ENCODE assay signal across 8 cellular contexts in genomic region chr9:2016411-2017208, GRCh38. TPM values are rescaled to one million over a fixed set of nuclear protein-coding genes. Genes with fewer than 3 reads are reported as not detected.
DNase-seq lines count a peak whose midpoint lies in the region; ATAC-seq and TF ChIP-seq lines count a peak whose summit lies in the region.

No MANE protein-coding gene starts in this region.

- H3K4me3 Mint-ChIP-seq in activated CD4-positive, alpha-beta T cell treated with anti-CD3 and anti-CD28 coated beads, Interleukin-2, amount 10 ng/mL, durations not matched to agents 7 days and 5 days, result peak overlapping the region; percentile 100

- no peaks in the 10 kb centered on the region for H3K9me3 Mint-ChIP-seq in activated CD4-positive, alpha-beta T cell treated with anti-CD3 and anti-CD28 coated beads, Interleukin-2, amount 10 ng/mL, durations not matched to agents 7 days and 5 days

- in situ Hi-C loops in GM13977 (cut with MboI; ENCODE audit: low pct_unique_long_range_greater_than_20kb, low sequenced_read_pairs, unreplicated experiment), result no loop called here

- POLR2A ChIA-PET in activated CD4-positive, alpha-beta T cell treated with anti-CD3 and anti-CD28 coated beads, Interleukin-2, amount 10 ng/mL, durations not matched to agents 7 days and 5 days (lab: Charles Lee), result no interaction called here

- DNase-seq in A172 (ENCODE audit: low spot score), result peak; percentile 66
- peak; percentile 79 for DNase-seq in GM13977 (ENCODE audit: low spot score)
- peak; percentile 76 for DNase-seq in NCI-H2196 (lab: John Stamatoyannopoulos, UW; ENCODE audit: unreplicated experiment)
- DNase-seq in activated CD4-positive, alpha-beta T cell treated with anti-CD3 and anti-CD28 coated beads, Interleukin-2, amount 10 ng/mL, durations not matched to agents 7 days and 5 days, result peak; percentile 67
- DNase-seq in dermis blood vessel endothelial cell, result peak; percentile 67
- DNase-seq in stimulated activated CD4-positive, alpha-beta T cell treated with anti-CD3 and anti-CD28 coated beads, Interleukin-2, amount 100 ng/mL, for 48 hours, result peak; percentile 43 to 49

- no peaks in the 10 kb centered on the region for H3K9me3 ChIP-seq in liver (ENCODE audit: control insufficient read depth in 4 of 4, low read length in 3 of 4)

- H3K9ac ChIP-seq in liver (ENCODE audit: low read depth in 1 of 2, low read length in 2 of 2), result peak overlapping the region; percentile 94 to 95

- peaks cover 57% of the 10 kb centered on the region for H3K4me1 Mint-ChIP-seq in activated CD4-positive, alpha-beta T cell treated with anti-CD3 and anti-CD28 coated beads, Interleukin-2, amount 10 ng/mL, durations not matched to agents 7 days and 5 days

- no peaks in the 10 kb centered on the region for H3K36me3 ChIP-seq in liver (ENCODE audit: control insufficient read depth in 4 of 4, insufficient read depth in 3 of 4, low read depth in 1 of 4, low read length in 3 of 4)

- H3K27ac Mint-ChIP-seq in activated CD4-positive, alpha-beta T cell treated with anti-CD3 and anti-CD28 coated beads, Interleukin-2, amount 10 ng/mL, durations not matched to agents 7 days and 5 days, result peak overlapping the region; percentile 98

- no peaks in the 10 kb centered on the region for H3K27me3 Mint-ChIP-seq in activated CD4-positive, alpha-beta T cell treated with anti-CD3 and anti-CD28 coated beads, Interleukin-2, amount 10 ng/mL, durations not matched to agents 7 days and 5 days

- CTCF ChIA-PET in activated CD4-positive, alpha-beta T cell treated with anti-CD3 and anti-CD28 coated beads, Interleukin-2, amount 10 ng/mL, durations not matched to agents 7 days and 5 days (lab: Charles Lee), result interaction anchor here (0.6 to 1.1 kb wide), 2 partner anchors 18 to 1359 kb away, joined by 3 read pairs; no protein-coding TSS in a partner anchor

- peak overlapping the region; percentile 99 to 100 for H3K27ac ChIP-seq in liver (ENCODE audit: low read depth in 1 of 2, low read length in 2 of 2)

- WGBS in liver, result under 1% methylated on average over 81 of the region's 81 CpGs

- peak overlapping the region; percentile 74 to 91 (median 75) for H3K4me3 ChIP-seq in liver (ENCODE audit: low read depth in 1 of 3, low read length in 3 of 3)

- peaks cover 19% of the 10 kb centered on the region for H3K36me3 Mint-ChIP-seq in activated CD4-positive, alpha-beta T cell treated with anti-CD3 and anti-CD28 coated beads, Interleukin-2, amount 10 ng/mL, durations not matched to agents 7 days and 5 days (ENCODE audit: low read depth)

- H3K4me1 ChIP-seq in liver (ENCODE audit: control insufficient read depth in 4 of 4, insufficient read depth in 4 of 4, low read length in 3 of 4), result peaks cover 6 to 39% (median 23%) of the 10 kb centered on the region in 4 donors

- TF ChIP-seq CTCF in GM13977 (IDR thresholded peaks at IDR 0.05; ENCODE audit: extremely low read depth, insufficient read depth, missing control alignments) (no peak), liver (IDR thresholded peaks at IDR 0.05; ENCODE audit: low read depth, low read length, missing input control) (no peak)

- H3K27me3 ChIP-seq in liver (ENCODE audit: control insufficient read depth in 4 of 4, insufficient read depth in 4 of 4, low read length in 3 of 4), result no peaks in the 10 kb centered on the region

- peak in 1 of 2 donors; percentile 3 for TF ChIP-seq RAD21 in liver (IDR thresholded peaks at IDR 0.05)

- no peak for ATAC-seq in GM21381 (IDR thresholded peaks at IDR 0.05; ENCODE audit: unreplicated experiment)

TF ChIP-seq in liver, 16 proteins besides CTCF, POLR2A, EP300 and RAD21:
- TF ChIP-seq HNF4G (IDR thresholded peaks at IDR 0.05) (no peak), TAF1 (conservative IDR thresholded peaks at IDR 0.05) (peak; percentile 57), YY1 (IDR thresholded peaks at IDR 0.05) (peak; percentile 27), NR2F2 (IDR thresholded peaks at IDR 0.05) (no peak), FOXA2 (IDR thresholded peaks at IDR 0.05) (no peak), FOXA1 (IDR thresholded peaks at IDR 0.05) (no peak), JUND (IDR thresholded peaks at IDR 0.05) (no peak), MAX (IDR thresholded peaks at IDR 0.05) (no peak), ZBTB33 (IDR thresholded peaks at IDR 0.05) (no peak), ATF3 (IDR thresholded peaks at IDR 0.05) (no peak), RXRA (IDR thresholded peaks at IDR 0.05) (no peak), GABPA (IDR thresholded peaks at IDR 0.05 in 1 of 2, conservative IDR thresholded peaks at IDR 0.05 in 1 of 2) (no peak)
TF ChIP-seq in liver: peak in this region for 2.

RNA-seq across cellular contexts. Expression of gene SMARCA2, which starts 1.5 kb away (rescaled TPM):
- total RNA-seq in A172 (2014; rRNA removed; shearing (Covaris generic)), result 34.4 and 55.3 TPM in 2 replicates
- total RNA-seq in activated CD4-positive, alpha-beta T cell treated with anti-CD3 and anti-CD28 coated beads, Interleukin-2, amount 10 ng/mL, durations not matched to agents 7 days and 5 days, result 100 to 1,000 TPM; 264 to 274 TPM
- total RNA-seq in dermis blood vessel endothelial cell (108 and 132 TPM in 2 replicates), liver (10 to 100 TPM; 49.4 to 67.0 TPM)
- 10 to 100 TPM; 18.8 to 32.8 TPM for polyA plus RNA-seq in liver
